ENCODE assay signal across 8 cellular contexts in the genomic region with DNA sequence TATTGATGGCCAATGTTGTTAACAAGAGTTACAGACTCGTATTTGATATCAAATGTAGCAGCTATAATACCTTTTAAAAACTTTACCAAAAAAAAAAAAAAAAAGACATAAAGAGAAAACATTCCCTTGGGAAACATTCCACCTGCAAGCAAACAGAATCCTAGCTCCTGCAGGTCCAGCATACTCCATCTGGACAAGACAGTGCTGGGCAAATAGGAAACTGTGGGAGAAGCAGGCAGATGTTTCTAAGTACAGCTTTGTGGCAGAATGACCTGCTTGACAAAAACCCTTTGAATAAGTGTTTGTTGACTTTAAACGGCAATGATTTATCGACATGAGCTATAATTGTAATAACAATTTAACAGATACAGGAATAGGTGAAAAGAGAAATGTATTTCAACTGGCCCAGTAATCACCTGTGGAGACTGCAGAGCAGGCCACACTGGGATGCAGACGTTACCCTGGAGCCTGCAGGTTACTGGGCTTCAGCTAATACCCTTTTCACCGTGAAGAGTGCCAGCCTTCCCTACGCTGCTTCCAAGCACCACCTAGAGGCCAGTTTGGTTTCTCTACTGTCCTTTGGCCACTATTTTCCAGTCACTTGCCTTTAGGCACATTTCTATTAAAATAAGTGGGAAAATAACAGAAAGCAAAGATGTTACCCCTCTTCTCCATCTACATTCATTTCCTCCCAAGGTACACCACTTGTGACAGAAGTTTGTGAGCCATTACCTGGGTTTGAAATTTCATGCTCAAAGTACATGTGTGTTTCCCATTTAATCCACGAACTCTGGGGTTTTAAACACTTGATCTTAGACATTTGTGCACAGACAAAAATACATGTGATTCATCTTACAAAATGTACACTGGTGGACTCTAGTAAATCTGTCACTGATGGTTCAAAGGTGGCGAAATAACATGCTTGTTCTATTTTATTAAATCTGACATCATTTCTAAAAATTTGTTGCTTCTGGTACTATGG.
DNase-seq lines count a peak whose midpoint lies in the region; ATAC-seq and TF ChIP-seq lines count a peak whose summit lies in the region.

No MANE protein-coding gene starts in this region.

- peak; percentile 75 for TF ChIP-seq CTCF in A673 (conservative IDR thresholded peaks at IDR 0.05; ENCODE audit: low read depth, low read length)
- peak; percentile 57 for TF ChIP-seq CTCF in GM06990 (IDR thresholded peaks at IDR 0.05; ENCODE audit: insufficient read depth, low read length, poor library complexity, severe bottlenecking)
- peak; percentile 58 to 85 (median 77) for TF ChIP-seq CTCF in heart left ventricle (IDR thresholded peaks at IDR 0.05)

- POLR2A ChIA-PET in A673 (lab: Charles Lee; ENCODE audit: low non-redundant PET) = no interaction called here

- no peak overlapping the region for H3K27ac ChIP-seq in A673 (ENCODE audit: low read depth, low read length, poor library complexity, severe bottlenecking)
- H3K27ac ChIP-seq in heart left ventricle = peak overlapping the region in 1 of 12 donors; percentile 15

- H3K36me3 ChIP-seq in A673 (ENCODE audit: insufficient read depth, low read length, poor library complexity, severe bottlenecking) (no peaks in the 10 kb centered on the region), GM06990 (ENCODE audit: control insufficient read depth, insufficient read depth, low read length) (no peaks in the 10 kb centered on the region), adipocyte (ENCODE audit: control insufficient read depth, insufficient read depth, low read length, severe bottlenecking) (no peaks in the 10 kb centered on the region), heart left ventricle (peaks cover 0 to 46% (median 32%) of the 10 kb centered on the region in 9 donors)

- 45 to 57% (median 53%) methylated on average over 8 of the region's 8 CpGs for WGBS in heart left ventricle, 4 donors

- H3K9me3 ChIP-seq in A673 (ENCODE audit: low read depth, low read length, poor library complexity, severe bottlenecking) (no peaks in the 10 kb centered on the region), adipocyte (ENCODE audit: control insufficient read depth, low read length) (no peaks in the 10 kb centered on the region), heart left ventricle (peaks cover 0 to 2% (median 0%) of the 10 kb centered on the region in 12 donors)

- H3K9ac ChIP-seq in adipocyte (ENCODE audit: low read length) = no peak overlapping the region

- BruUV-seq in A673 (replicated peaks; lab: Mats Ljungman, UMichigan) = no TSS peak

- DNase-seq in A673 (ENCODE audit: low spot score) (peak; percentile 51), GM06990 (ENCODE audit: extremely low read depth, insufficient read length) (no peak), HS-27A (ENCODE audit: low read depth) (peak; percentile 8), NCI-H82 treated with DMSO at 0.1 percent for 48 hours (lab: John Stamatoyannopoulos, UW; ENCODE audit: unreplicated experiment) (peak; percentile 44), adipocyte (ENCODE audit: low read depth) (peak; percentile 79), heart left ventricle (peak in 4 of 5 donors; percentile 42 to 56 (median 54)), pulmonary artery endothelial cell (ENCODE audit: low read depth, low spot score) (peak; percentile 27)

- intact Hi-C loops in A673 (cut with micrococcal nuclease; ENCODE audit: unreplicated experiment) (loop anchor here (2.0 to 10.0 kb wide), 2 partner anchors 137 to 269 kb away; no protein-coding TSS in a partner anchor), heart left ventricle (cut with DNase I) (loop anchor here (1.0 to 10.0 kb wide), 12 partner anchors 99 to 279 kb away; partner anchors contain the start of gene MAPRE2 (in 5 of the 10))

- H3K4me3 ChIP-seq in A673 (ENCODE audit: low read depth, low read length, poor library complexity, severe bottlenecking) (no peak overlapping the region), GM06990 (replicated peaks; ENCODE audit: low read depth, low read length) (no peak overlapping the region), adipocyte (ENCODE audit: low read length) (no peak overlapping the region), heart left ventricle (no peak overlapping the region)

- H3K4me1 ChIP-seq in A673 (ENCODE audit: insufficient read depth, low read length, poor library complexity, severe bottlenecking) (no peaks in the 10 kb centered on the region), adipocyte (ENCODE audit: control insufficient read depth, insufficient read depth, low read length) (no peaks in the 10 kb centered on the region), heart left ventricle (peaks cover 0 to 13% (median 0%) of the 10 kb centered on the region in 12 donors)

- H3K27me3 ChIP-seq in A673 (replicated peaks; ENCODE audit: insufficient read depth, low read depth, low read length, poor library complexity) (no peaks in the 10 kb centered on the region), GM06990 (replicated peaks; ENCODE audit: control insufficient read depth, insufficient read depth, low read length) (no peaks in the 10 kb centered on the region), adipocyte (replicated peaks; ENCODE audit: control insufficient read depth, insufficient read depth, low read length) (no peaks in the 10 kb centered on the region), heart left ventricle (no peaks in the 10 kb centered on the region)

- ATAC-seq in heart left ventricle = peak; percentile 76 to 94 (median 92)
- ATAC-seq in HG02623 (IDR thresholded peaks at IDR 0.05; ENCODE audit: unreplicated experiment) = no peak

- no peak for TF ChIP-seq POLR2A in heart left ventricle (IDR thresholded peaks at IDR 0.05)

- CTCF ChIA-PET in A673 (lab: Charles Lee) = interaction anchor here (0.5 to 1.1 kb wide), 7 partner anchors 21 to 277 kb away, joined by 3 to 18 read pairs (median 7); no protein-coding TSS in a partner anchor
